15 cellular contexts compared by ENCODE assay signal in genomic region chr20:21272279-21272678, GRCh38. TPM values are rescaled to one million over a fixed set of nuclear protein-coding genes. Genes with fewer than 3 reads are reported as not detected.
DNase-seq lines count a peak whose midpoint lies in the region; ATAC-seq and TF ChIP-seq lines count a peak whose summit lies in the region.
"Had no signal": no experiment of that assay in that cellular context is flagged by ENCODE, and none has a peak within 500 bp of the region (broad histone marks: within the 10 kb centered on the region; RNA-seq: fewer than 3 reads in every experiment).

No MANE protein-coding gene starts in this region.

- H3K4me1 Mint-ChIP-seq in T-cell: no peaks in the 10 kb centered on the region

- TF ChIP-seq POLR2A in adrenal gland (IDR thresholded peaks at IDR 0.05): no peak

- TF ChIP-seq CTCF in adrenal gland (IDR thresholded peaks at IDR 0.05): no peak

- H3K4me3 Mint-ChIP-seq in T-cell: no peak overlapping the region

- no peaks in the 10 kb centered on the region for H3K27me3 ChIP-seq in adrenal gland

- H3K27ac ChIP-seq in adrenal gland: no peak overlapping the region
- H3K27ac ChIP-seq: tibial artery had no signal

- no peaks in the 10 kb centered on the region for H3K36me3 ChIP-seq in adrenal gland (replicated peaks in 1 of 2)
- H3K36me3 ChIP-seq: tibial artery had no signal

- no peak overlapping the region for H3K4me3 ChIP-seq in adrenal gland
- H3K4me3 ChIP-seq: tibial artery had no signal

- H3K27ac Mint-ChIP-seq in T-cell: no peak overlapping the region

- ATAC-seq in GM19463 (IDR thresholded peaks at IDR 0.05; ENCODE audit: unreplicated experiment) (peak; percentile 60), HG02884 (IDR thresholded peaks at IDR 0.05; ENCODE audit: unreplicated experiment) (peak; percentile 64), HG03457 (IDR thresholded peaks at IDR 0.05; ENCODE audit: unreplicated experiment) (no peak), T-cell (replicated peaks in 1 of 4) (no peak)
- ATAC-seq: sciatic nerve had no signal

- no peaks in the 10 kb centered on the region for H3K36me3 Mint-ChIP-seq in T-cell

- POLR2A ChIA-PET in T-cell (lab: Charles Lee): interaction anchor here in 1 of 2 donors (0.6 kb wide), 1 partner anchor 1268 kb away, joined by 13 read pairs; no protein-coding TSS in a partner anchor

- CTCF ChIA-PET in T-cell (lab: Charles Lee): no interaction called here

- H3K9me3 Mint-ChIP-seq in T-cell: peaks cover 0 to 4% (median 0%) of the 10 kb centered on the region in 3 donors

- no peaks in the 10 kb centered on the region for H3K4me1 ChIP-seq in adrenal gland (replicated peaks in 1 of 2)
- H3K4me1 ChIP-seq: tibial artery had no signal

- intact Hi-C loops in adrenal gland (cut with DNase I): no loop called here

- H3K9me3 ChIP-seq in adrenal gland (replicated peaks in 1 of 3): no peaks in the 10 kb centered on the region

- DNase-seq in EH (ENCODE audit: low read depth) (peak; percentile 38), astrocyte of the hippocampus (ENCODE audit: low read depth, low spot score) (peak; percentile 52), adrenal gland (no peak), NCI-H1930 (lab: John Stamatoyannopoulos, UW) (no peak), T-cell (no peak)
- DNase-seq: activated CD4-positive, CD25-positive, alpha-beta regulatory T cell treated with anti-CD3 and anti-CD28 coated beads, Interleukin-2, amount 50 U/mL, for 72 hours; DMS53; islet precursor cell; NCI-H1436 treated with DMSO at 0.1 percent for 48 hours; NCI-H82; tibial artery had no signal

- peaks cover 24 to 32% of the 10 kb centered on the region in 2 donors for H3K27me3 Mint-ChIP-seq in T-cell

RNA-seq across cellular contexts. Expression of gene XRN2, which starts 30.9 kb away (rescaled TPM):
- total RNA-seq in adrenal gland (10 to 100 TPM; 58.6 to 84.0 (median 71.9) TPM), T-cell (10 to 100 TPM; 46.3 to 62.0 (median 49.7) TPM)
- 10 to 100 TPM; 12.9 to 89.6 (median 16.0) TPM for polyA plus RNA-seq in adrenal gland

Comparison
In these comparisons a context has a peak if more than half of its experiments do, and no peak if none do; other contexts are left out.
1. DNase-seq: peak in EH (single experiment) and astrocyte of the hippocampus (single experiment); none in adrenal gland (0 of 7), NCI-H1930 (0 of 2) and T-cell (0 of 34).
2. ATAC-seq: peak in GM19463 (single experiment) and HG02884 (single experiment); none in HG03457 (single experiment) and T-cell (0 of 4).